ENCODE assay signal across 8 cellular contexts in genomic region chr1:62687903-62688686, GRCh38. TPM values are rescaled to one million over a fixed set of nuclear protein-coding genes. Genes with fewer than 3 reads are reported as not detected.
DNase-seq lines count a peak whose midpoint lies in the region; TF ChIP-seq lines count a peak whose summit lies in the region.

Gene DOCK7, minus strand, starts transcription at chr1:62688386. Its CDS starts 122 bp downstream, at chr1:62688264.

- no peaks in the 10 kb centered on the region for H3K36me3 Mint-ChIP-seq in activated naive CD8-positive, alpha-beta T cell

- H3K27me3 Mint-ChIP-seq in activated naive CD8-positive, alpha-beta T cell: peaks cover 2% of the 10 kb centered on the region

- no peak for TF ChIP-seq EP300 in transverse colon (IDR thresholded peaks at IDR 0.05; ENCODE audit: low read depth)

- peaks cover 32% of the 10 kb centered on the region for H3K4me1 Mint-ChIP-seq in activated naive CD8-positive, alpha-beta T cell (ENCODE audit: low read depth)

- peak within 1 kb of the TSS; percentile 24; the same call in 1 of the 2 replicates for H3K9ac ChIP-seq in Karpas-422 (ENCODE audit: low read length)

- H3K36me3 ChIP-seq in Karpas-422 (ENCODE audit: insufficient read depth, low read length) (no peaks in the 10 kb centered on the region), neutrophil (no peaks in the 10 kb centered on the region), transverse colon (no peaks in the 10 kb centered on the region)

- peak; percentile 93 for DNase-seq in GM03348 (ENCODE audit: low spot score)
- DNase-seq in GOT3 (lab: John Stamatoyannopoulos, UW): peak; percentile 58
- DNase-seq in Karpas-422: peak; percentile 44
- peak; percentile 75 for DNase-seq in SK-N-DZ (ENCODE audit: low spot score)
- peak; percentile 81 for DNase-seq in glomerular visceral epithelial cell (ENCODE audit: extremely low spot score)
- DNase-seq in transverse colon: peak; percentile 85

- no peaks in the 10 kb centered on the region for H3K79me2 ChIP-seq in Karpas-422 (ENCODE audit: low read length)

- TF ChIP-seq CTCF in neutrophil (IDR thresholded peaks at IDR 0.05) (no peak), transverse colon (IDR thresholded peaks at IDR 0.05) (no peak)

- no peaks in the 10 kb centered on the region for H4K20me1 ChIP-seq in Karpas-422 (ENCODE audit: insufficient read depth, low read depth, low read length)

- no peak within 1 kb of the TSS for H3K27ac ChIP-seq in Karpas-422 (ENCODE audit: low read length)
- no peak within 1 kb of the TSS for H3K27ac ChIP-seq in neutrophil
- peak within 1 kb of the TSS; percentile 88 to 95 (median 93) for H3K27ac ChIP-seq in transverse colon

- H3K4me3 ChIP-seq in Karpas-422 (ENCODE audit: low read length) (peak within 1 kb of the TSS; percentile 61), neutrophil (ENCODE audit: low read depth in 1 of 2, low read length in 1 of 2) (peak within 1 kb of the TSS; percentile 42 to 67), transverse colon (peak within 1 kb of the TSS; percentile 70 to 96 (median 85))

- no peak for TF ChIP-seq POLR2A in transverse colon (IDR thresholded peaks at IDR 0.05)

- H3K27ac Mint-ChIP-seq in activated naive CD8-positive, alpha-beta T cell: peak within 1 kb of the TSS; percentile 89

- 0 out of 2 replicates have a peak within 1 kb of the TSS, but pooled peaks have one; percentile 28 for H2AFZ ChIP-seq in Karpas-422 (ENCODE audit: low read length)

- intact Hi-C loops in transverse colon (cut with DNase I; ENCODE audit: low total_unique reads): no loop called here

- H3K9me3 ChIP-seq in Karpas-422 (ENCODE audit: low read length) (no peaks in the 10 kb centered on the region), neutrophil (no peaks in the 10 kb centered on the region), transverse colon (no peaks in the 10 kb centered on the region)

- H3K4me1 ChIP-seq in Karpas-422 (ENCODE audit: low read length) (peaks cover 5% of the 10 kb centered on the region), neutrophil (ENCODE audit: control insufficient read depth in 1 of 2, insufficient read depth in 1 of 2, low read depth in 1 of 2, low read length in 1 of 2) (peaks cover 9 to 13% of the 10 kb centered on the region in 2 experiments), transverse colon (peaks cover 19 to 50% (median 34%) of the 10 kb centered on the region in 4 donors)

- H3K4me2 ChIP-seq in Karpas-422 (ENCODE audit: low read depth, low read length, poor library complexity, severe bottlenecking): peak within 1 kb of the TSS; percentile 63

- in situ Hi-C loops in transverse colon (cut with MboI; ENCODE audit: low pct_ligation_motif_present in 1 of 4, low pct_unique_long_range_greater_than_20kb in 1 of 4, low sequenced_read_pairs in 3 of 4): no loop called here

- 0% methylated on average over 1 to 46 of the region's 107 CpGs for WGBS in transverse colon (ENCODE audit: low coverage in 1 of 2), 2 donors

- H3K4me3 Mint-ChIP-seq in activated naive CD8-positive, alpha-beta T cell: peak within 1 kb of the TSS; percentile 95

- H3K9me3 Mint-ChIP-seq in activated naive CD8-positive, alpha-beta T cell (ENCODE audit: low read depth): no peaks in the 10 kb centered on the region

- H3K27me3 ChIP-seq in Karpas-422 (ENCODE audit: low read length) (no peaks in the 10 kb centered on the region), neutrophil (peaks cover 33% of the 10 kb centered on the region), transverse colon (no peaks in the 10 kb centered on the region)

- no peaks in the 10 kb centered on the region for H3K9me2 ChIP-seq in Karpas-422 (replicated peaks; ENCODE audit: insufficient read depth, low read length)

RNA-seq across cellular contexts. Expression of gene DOCK7, which starts in this region (rescaled TPM):
- total RNA-seq in Karpas-422 (2014; rRNA removed; shearing (Covaris generic); ENCODE audit: low replicate concordance): 0.11 TPM in 1 of 2 replicates, not detected in the other
- 33.6 and 36.9 TPM in 2 replicates for polyA plus RNA-seq in SK-N-DZ (2014; cell fraction: cytosol; rRNA removed)
- 32.0 and 39.3 TPM in 2 replicates for polyA plus RNA-seq in SK-N-DZ (2014; cell fraction: nucleus; rRNA removed)
- total RNA-seq in transverse colon: 100 to 1,000 TPM in 1 of 4 donors, 10 to 100 TPM in 3; 33.7 to 138 (median 58.1) TPM

Comparison
In these comparisons a context has a peak if more than half of its experiments do, and no peak if none do; other contexts are left out.
1. RNA of gene DOCK7 (total RNA-seq): 33.7 to 138 TPM in transverse colon; 0.11 TPM in Karpas-422; every median in the first group is over 10 times any median in the second.
2. Peak in DNase-seq, H3K4me3 ChIP-seq, H3K9ac ChIP-seq and H3K4me2 ChIP-seq in Karpas-422; RNA of the gene not detected or under 1 TPM.
3. H3K27ac ChIP-seq: peak in transverse colon (4 of 4); none in Karpas-422 (single experiment) and neutrophil (single experiment).
4. Peak in every context shown above with its lines, with median percentiles within 50 percentile points of each other: DNase-seq and H3K4me3 ChIP-seq.